Comparison of ENCODE assay signal across 12 cellular contexts in genomic region chr7:66152538-66153191, GRCh38. TPM values are rescaled to one million over a fixed set of nuclear protein-coding genes. Genes with fewer than 3 reads are reported as not detected.
DNase-seq lines count a peak whose midpoint lies in the region; ATAC-seq, FAIRE-seq and TF ChIP-seq lines count a peak whose summit lies in the region.
"Had no signal": no experiment of that assay in that cellular context is flagged by ENCODE, and none has a peak within 500 bp of the region (broad histone marks: within the 10 kb centered on the region; RNA-seq: fewer than 3 reads in every experiment).

No MANE protein-coding gene starts in this region.

- H2BK120ac ChIP-seq in H1 (replicated peaks; ENCODE audit: low read depth, low read length) = no peak overlapping the region

- H3K79me2 ChIP-seq in H1 (ENCODE audit: control insufficient read depth in 1 of 2, insufficient read depth in 2 of 2, low read length in 2 of 2) = no peaks in the 10 kb centered on the region

- TF ChIP-seq POLR2A in H1 (IDR thresholded peaks at IDR 0.05; ENCODE audit: control extremely low read depth in 1 of 2, low read depth in 2 of 2, low read length in 2 of 2) = no peak

- CTCF ChIA-PET in H1 (lab: Charles Lee; ENCODE audit: partially characterized antibody) = interaction anchor here (1.1 kb wide), 1 partner anchor 49 kb away, joined by 4 read pairs; no protein-coding TSS in a partner anchor

- WGBS in H1 (ENCODE audit: extremely low coverage in 1 of 2, insufficient coverage in 1 of 2, insufficient read length in 1 of 2, insufficient replicate concordance in 2 of 2, low coverage in 1 of 2, low lambda C conversion rate in 2 of 2, missing lambda C conversion rate in 1 of 2), 2 experiments = 75% methylated on average over 9 of the region's 9 CpGs; no CpG with 5 or more reads in 1 of the 2 experiments
- WGBS in liver = 68% methylated on average over 9 of the region's 9 CpGs

- no peak overlapping the region for H4K91ac ChIP-seq in H1 (replicated peaks; ENCODE audit: insufficient read length, low read length)

- no peak overlapping the region for H4K8ac ChIP-seq in H1 (ENCODE audit: extremely low read depth, insufficient read depth, low read length)

- H3K4me1 ChIP-seq in H1 (replicated peaks in 1 of 4; ENCODE audit: control insufficient read depth in 3 of 4, insufficient read depth in 4 of 4, low read length in 3 of 4) = peaks cover 6 to 8% (median 7%) of the 10 kb centered on the region in 4 experiments
- H3K4me1 ChIP-seq in liver (ENCODE audit: control insufficient read depth in 4 of 4, insufficient read depth in 4 of 4, low read length in 3 of 4) = peaks cover 10 to 34% (median 21%) of the 10 kb centered on the region in 4 donors
- H3K4me1 ChIP-seq in effector memory CD4-positive, alpha-beta T cell (ENCODE audit: control insufficient read depth, insufficient read depth, low read length, poor library complexity, severe bottlenecking) = no peaks in the 10 kb centered on the region

- DNase-seq in NCI-H526 treated with DMSO at 0.1 percent for 48 hours (lab: John Stamatoyannopoulos, UW) (peak; percentile 4), H1 (ENCODE audit: low read depth in 1 of 2, low spot score in 2 of 2) (peak; percentile 34 to 49)
- DNase-seq in effector memory CD4-positive, alpha-beta T cell = no peak
- DNase-seq: activated CD4-positive, CD25-positive, alpha-beta regulatory T cell; activated naive CD4-positive, alpha-beta T cell; DND-41; pancreas had no signal

- no peak overlapping the region for H3K23ac ChIP-seq in H1 (ENCODE audit: insufficient read length)

- no peaks in the 10 kb centered on the region; a peak in 1 of 7 replicates for H3K27me3 ChIP-seq in H1 (replicated peaks in 1 of 4; ENCODE audit: control insufficient read depth in 3 of 4, extremely low read depth in 1 of 4, insufficient read depth in 3 of 4, low read length in 3 of 4)
- no peaks in the 10 kb centered on the region for H3K27me3 ChIP-seq in liver (ENCODE audit: control insufficient read depth in 4 of 4, insufficient read depth in 4 of 4, low read length in 3 of 4)
- no peaks in the 10 kb centered on the region for H3K27me3 ChIP-seq in effector memory CD4-positive, alpha-beta T cell (replicated peaks; ENCODE audit: control insufficient read depth, insufficient read depth, low read length, poor library complexity, severe bottlenecking)
- H3K27me3 ChIP-seq: pancreas had no signal

- H3K56ac ChIP-seq in H1 (replicated peaks; ENCODE audit: insufficient read length, low read depth, low read length) = no peak overlapping the region

- no peaks in the 10 kb centered on the region for H3K9me3 ChIP-seq in H1 (ENCODE audit: insufficient read depth in 2 of 2, low read depth in 1 of 2, low read length in 1 of 2)
- no peaks in the 10 kb centered on the region for H3K9me3 ChIP-seq in liver (ENCODE audit: control insufficient read depth in 4 of 4, low read length in 3 of 4)
- H3K9me3 ChIP-seq in effector memory CD4-positive, alpha-beta T cell (ENCODE audit: control insufficient read depth, low read length) = no peaks in the 10 kb centered on the region
- H3K9me3 ChIP-seq: pancreas had no signal

- H3K27ac ChIP-seq in H1 (ENCODE audit: low read depth, low read length) (no peak overlapping the region), liver (ENCODE audit: low read depth in 1 of 2, low read length in 2 of 2) (peak overlapping the region; percentile 75 to 97), temporal lobe (ENCODE audit: low read depth, low read length) (peak overlapping the region; percentile 30)
- H3K27ac ChIP-seq in effector memory CD4-positive, alpha-beta T cell (ENCODE audit: insufficient read depth, low read length, poor library complexity, severe bottlenecking) = no peak overlapping the region

- no peak overlapping the region for H3K18ac ChIP-seq in H1 (ENCODE audit: extremely low read depth, low read length)

- H2BK12ac ChIP-seq in H1 (ENCODE audit: low read depth, low read length) = no peak overlapping the region

- no peak for TF ChIP-seq EP300 in H1 (IDR thresholded peaks at IDR 0.05; ENCODE audit: borderline replicate concordance in 1 of 2, low read depth in 2 of 2, low read length in 2 of 2)

- H2AFZ ChIP-seq in H1 (ENCODE audit: low read length) = no peak overlapping the region

- H3K14ac ChIP-seq in H1 (ENCODE audit: insufficient read length) = no peak overlapping the region

- H2BK5ac ChIP-seq in H1 (ENCODE audit: low read depth, low read length) = no peak overlapping the region

- H3K4ac ChIP-seq in H1 (replicated peaks; ENCODE audit: insufficient read length, low read depth, low read length) = no peak overlapping the region

- ATAC-seq in HG02759 (IDR thresholded peaks at IDR 0.05; ENCODE audit: unreplicated experiment) (no peak), HG03439 (IDR thresholded peaks at IDR 0.05; ENCODE audit: unreplicated experiment) (no peak), GM18907 (IDR thresholded peaks at IDR 0.05; ENCODE audit: unreplicated experiment) (no peak)

- H3K36me3 ChIP-seq in H1 (ENCODE audit: control insufficient read depth in 2 of 4, insufficient read depth in 4 of 4, low read length in 3 of 4) = peaks cover 0 to 21% (median 2%) of the 10 kb centered on the region in 4 experiments; a peak in 5 of 8 replicates
- peaks cover 3 to 32% (median 15%) of the 10 kb centered on the region in 4 donors for H3K36me3 ChIP-seq in liver (ENCODE audit: control insufficient read depth in 4 of 4, insufficient read depth in 3 of 4, low read depth in 1 of 4, low read length in 3 of 4)
- H3K36me3 ChIP-seq in effector memory CD4-positive, alpha-beta T cell (ENCODE audit: control insufficient read depth, insufficient read depth, low read length) = peaks cover 34% of the 10 kb centered on the region

- POLR2A ChIA-PET in H1 (lab: Charles Lee; ENCODE audit: partially characterized antibody) = interaction anchor here (1.0 kb wide), 1 partner anchor 39 kb away, joined by 3 read pairs; no protein-coding TSS in a partner anchor

- peak overlapping the region; percentile 30 to 36; a peak in 2 of 4 replicates for H3K4me2 ChIP-seq in H1 (ENCODE audit: insufficient read depth in 1 of 2, low read depth in 2 of 2, low read length in 2 of 2)

- H2BK15ac ChIP-seq in H1 (ENCODE audit: low read length) = no peak overlapping the region

- TF ChIP-seq RAD21 in H1 (IDR thresholded peaks at IDR 0.05 in 1 of 2, conservative IDR thresholded peaks at IDR 0.05 in 1 of 2; ENCODE audit: low read depth in 2 of 2, low read length in 2 of 2) (0 out of 4 replicates have a peak, but pooled peaks of 1 of the 2 experiments have one; percentile 2), liver (IDR thresholded peaks at IDR 0.05) (no peak)

- peaks cover 7 to 24% of the 10 kb centered on the region in 2 experiments for H4K20me1 ChIP-seq in H1 (replicated peaks in 1 of 2; ENCODE audit: control insufficient read depth in 1 of 2, insufficient read depth in 2 of 2, low read length in 2 of 2)

- no peak overlapping the region for H4K5ac ChIP-seq in H1 (ENCODE audit: insufficient read length, low read depth, low read length)

- H3K23me2 ChIP-seq in H1 (ENCODE audit: low read depth, low read length) = no peaks in the 10 kb centered on the region

- H3K79me1 ChIP-seq in H1 (ENCODE audit: low read depth, low read length) = 0 out of 2 replicates have a peak, but pooled peaks cover 2% of the 10 kb centered on the region

- FAIRE-seq in H1 (lab: Jason Lieb, UNC) = no peak
- FAIRE-seq: pancreas had no signal

- TF ChIP-seq CTCF in H1 (IDR thresholded peaks at IDR 0.05; ENCODE audit: control extremely low read depth in 1 of 3, insufficient read depth in 1 of 3, low read depth in 1 of 3, low read length in 3 of 3) = no peak
- no peak for TF ChIP-seq CTCF in liver (IDR thresholded peaks at IDR 0.05; ENCODE audit: low read depth, low read length, missing input control)

- H3K9ac ChIP-seq in H1 (replicated peaks in 1 of 4; ENCODE audit: extremely low read depth in 1 of 4, low read depth in 3 of 4, low read length in 3 of 4) (no peak overlapping the region), liver (ENCODE audit: low read depth in 1 of 2, low read length in 2 of 2) (peak overlapping the region in 1 of 2 donors; percentile 58)

- H2BK20ac ChIP-seq in H1 (ENCODE audit: low read length) = no peak overlapping the region

- no peak overlapping the region for H2AK5ac ChIP-seq in H1 (ENCODE audit: low read depth, low read length)

- H3K4me3 ChIP-seq in H1 (ENCODE audit: extremely low read depth in 1 of 4, insufficient read depth in 2 of 4, low read depth in 3 of 4, low read length in 4 of 4) = no peak overlapping the region; a peak in 1 of 8 replicates
- H3K4me3 ChIP-seq in liver (ENCODE audit: low read depth in 1 of 3, low read length in 3 of 3) = no peak overlapping the region
- H3K4me3 ChIP-seq in effector memory CD4-positive, alpha-beta T cell (ENCODE audit: insufficient read depth, low read depth, low read length, poor library complexity, severe bottlenecking) = no peak overlapping the region
- H3K4me3 ChIP-seq: pancreas had no signal

TF ChIP-seq in H1, 55 proteins besides CTCF, POLR2A, EP300 and RAD21 (continues in another document):
- TF ChIP-seq RBBP5 (IDR thresholded peaks at IDR 0.05; ENCODE audit: borderline replicate concordance, low read depth, low read length) = no peak

TF ChIP-seq in liver, 16 proteins besides CTCF, POLR2A, EP300 and RAD21 (continues in another document):
- TF ChIP-seq JUND (IDR thresholded peaks at IDR 0.05) (peak in 1 of 2 donors; percentile 34), TAF1 (conservative IDR thresholded peaks at IDR 0.05) (no peak)

RNA-seq across cellular contexts. Expression of gene CRCP, which starts 38.0 kb away (rescaled TPM):
- 29.2 and 29.3 TPM in 2 replicates for total RNA-seq in H1 (2021; fragmentation: NEBNext Ultra II Directional; extraction: Animal tissue kit (Norgen Biotek cat#: 25700))
- polyA plus RNA-seq in H1 (2011; rRNA removed) (13.4 and 15.0 TPM in 2 replicates), liver (10 to 100 TPM; 16.6 to 20.2 TPM)
- polyA plus RNA-seq in H1 (2011; cell fraction: cytosol; rRNA removed) = 23.8 TPM
- polyA plus RNA-seq in H1 (2011; cell fraction: nucleus; rRNA removed) = 9.9 TPM
- polyA plus RNA-seq in H1 (2012, experiment 1 of 2) = 22.6 to 33.0 TPM (median 25.3 TPM) in 4 replicates
- polyA plus RNA-seq in H1 (2012, experiment 2 of 2) = 18.7 TPM
- 19.4 TPM for polyA plus RNA-seq in H1 (2013, experiment 1 of 2)
- polyA plus RNA-seq in H1 (2013, experiment 2 of 2) = 17.5 TPM
- 30.6 and 36.4 TPM in 2 replicates for polyA minus RNA-seq in H1 (2011; rRNA and poly(A)+ RNA removed)
- polyA minus RNA-seq in H1 (2011; cell fraction: cytosol; rRNA and poly(A)+ RNA removed) = 28.0 TPM
- 14.0 TPM for polyA minus RNA-seq in H1 (2011; cell fraction: nucleus; rRNA and poly(A)+ RNA removed)
- total RNA-seq in liver (10 to 100 TPM; 13.0 to 52.6 TPM), temporal lobe (53.6 TPM)

RNA-seq across cellular contexts. Expression of gene TPST1, which starts 52.5 kb away (rescaled TPM):
- 14.9 and 18.4 TPM in 2 replicates for total RNA-seq in H1 (2021; fragmentation: NEBNext Ultra II Directional; extraction: Animal tissue kit (Norgen Biotek cat#: 25700))
- polyA plus RNA-seq in H1 (2011; rRNA removed) (8.2 and 8.6 TPM in 2 replicates), liver (10 to 100 TPM; 23.8 to 24.7 TPM)
- 12.8 TPM for polyA plus RNA-seq in H1 (2011; cell fraction: cytosol; rRNA removed)
- polyA plus RNA-seq in H1 (2011; cell fraction: nucleus; rRNA removed) = 11.5 TPM
- 10.6 to 15.3 TPM (median 12.7 TPM) in 4 replicates for polyA plus RNA-seq in H1 (2012, experiment 1 of 2)
- 4.2 TPM for polyA plus RNA-seq in H1 (2012, experiment 2 of 2)
- 17.5 TPM for polyA plus RNA-seq in H1 (2013, experiment 1 of 2)
- 17.6 TPM for polyA plus RNA-seq in H1 (2013, experiment 2 of 2)
- 49.6 and 52.9 TPM in 2 replicates for polyA minus RNA-seq in H1 (2011; rRNA and poly(A)+ RNA removed)
- polyA minus RNA-seq in H1 (2011; cell fraction: cytosol; rRNA and poly(A)+ RNA removed) = 15.6 TPM
- 44.9 TPM for polyA minus RNA-seq in H1 (2011; cell fraction: nucleus; rRNA and poly(A)+ RNA removed)
- total RNA-seq in liver (10 to 100 TPM; 26.8 to 62.5 TPM), temporal lobe (53.6 TPM)

Comparison
In these comparisons a context has a peak if more than half of its experiments do, and no peak if none do; other contexts are left out.
1. DNase-seq: peak in NCI-H526 treated with DMSO at 0.1 percent for 48 hours (single experiment) and H1 (2 of 2); none in effector memory CD4-positive, alpha-beta T cell (0 of 3).
2. H3K27ac ChIP-seq: peak in liver (2 of 2) and temporal lobe (single experiment); none in H1 (single experiment) and effector memory CD4-positive, alpha-beta T cell (single experiment).